In the genomic region with DNA sequence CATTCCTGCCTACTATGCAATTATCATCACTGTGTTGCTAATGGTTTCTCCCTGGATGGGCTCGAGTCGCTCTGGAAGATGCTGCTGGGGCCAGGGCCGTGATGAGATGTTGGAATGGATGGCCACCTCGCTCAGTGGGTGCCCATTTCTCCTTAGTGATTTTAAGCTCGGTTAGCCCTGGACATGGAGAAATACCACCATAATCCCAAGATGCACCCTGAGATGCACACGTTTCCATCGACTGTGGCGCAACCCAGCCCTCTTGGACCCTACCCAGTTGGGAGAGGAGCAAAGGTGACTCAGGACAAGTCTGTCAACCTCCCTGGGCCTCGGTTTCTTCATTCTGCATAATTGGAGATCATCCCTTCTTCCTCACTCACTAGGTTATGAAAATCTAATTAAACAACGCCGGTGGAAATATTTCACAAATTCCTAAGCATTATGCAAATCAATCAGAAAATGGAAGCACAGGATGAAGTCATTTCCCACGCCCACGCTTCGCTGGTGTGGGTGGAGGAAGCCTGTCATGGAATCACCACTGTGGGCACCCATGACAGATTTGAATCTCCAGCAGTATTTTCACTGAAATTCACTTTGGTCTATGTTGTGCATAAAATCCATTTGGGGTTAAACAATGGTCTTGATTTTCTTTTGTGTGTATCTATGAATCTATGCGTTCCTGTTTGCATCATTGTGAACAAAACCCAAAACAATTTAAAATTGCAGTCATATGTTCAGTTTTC, we compare ENCODE assay signal across 20 cellular contexts.
DNase-seq lines count a peak whose midpoint lies in the region; FAIRE-seq and TF ChIP-seq lines count a peak whose summit lies in the region.
"Had no signal": no experiment of that assay in that cellular context is flagged by ENCODE, and none has a peak within 500 bp of the region (broad histone marks: within the 10 kb centered on the region; RNA-seq: fewer than 3 reads in every experiment).

No MANE protein-coding gene starts in this region.

- H3K9me3 Mint-ChIP-seq in activated T-helper 1 cell treated with anti-CD3 and anti-CD28 coated beads, Interleukin-12 subunit alpha, Interleukin-12 subunit beta, Interleukin-2, Interleukin-4 antibody, amounts not matched to agents 30 ng/mL and 10 ng/mL and 1 ng/mL, durations not matched to agents 14 hours and 24 hours and 36 hours = peaks cover 9% of the 10 kb centered on the region
- H3K9me3 Mint-ChIP-seq: effector memory CD8-positive, alpha-beta T cell; natural killer cell had no signal

- H3K4me1 ChIP-seq in HAP-1 = no peaks in the 10 kb centered on the region
- H3K4me1 ChIP-seq: lower lobe of right lung had no signal

- H3K36me3 ChIP-seq in HAP-1 (replicated peaks) = no peaks in the 10 kb centered on the region
- H3K36me3 ChIP-seq: cardiac muscle cell, lower lobe of right lung had no signal

- no peak overlapping the region for H3K4me3 ChIP-seq in HAP-1
- H3K4me3 ChIP-seq: cardiac muscle cell, lower lobe of right lung had no signal

- H3K4me1 Mint-ChIP-seq in activated T-helper 1 cell treated with anti-CD3 and anti-CD28 coated beads, Interleukin-12 subunit alpha, Interleukin-12 subunit beta, Interleukin-2, Interleukin-4 antibody, amounts not matched to agents 30 ng/mL and 10 ng/mL and 1 ng/mL, durations not matched to agents 14 hours and 24 hours and 36 hours (ENCODE audit: low read depth) = peaks cover 9% of the 10 kb centered on the region

- H3K27ac Mint-ChIP-seq in activated T-helper 1 cell treated with anti-CD3 and anti-CD28 coated beads, Interleukin-12 subunit alpha, Interleukin-12 subunit beta, Interleukin-2, Interleukin-4 antibody, amounts not matched to agents 30 ng/mL and 10 ng/mL and 1 ng/mL, durations not matched to agents 14 hours and 24 hours and 36 hours = peak overlapping the region; percentile 53
- H3K27ac Mint-ChIP-seq: activated naive CD8-positive, alpha-beta T cell treated with anti-CD3 and anti-CD28 coated beads, Interleukin-2, amount 10 ng/mL, durations not matched to agents 7 days and 5 days; effector memory CD8-positive, alpha-beta T cell; natural killer cell had no signal

- in situ Hi-C loops in HAP-1 (cut with MboI; ENCODE audit: low sequenced_read_pairs) = no loop called here

- H3K27me3 ChIP-seq in HAP-1 (ENCODE audit: low read depth) = no peaks in the 10 kb centered on the region; the same call in 1 of the 2 replicates
- H3K27me3 ChIP-seq: cardiac muscle cell had no signal

- no peaks in the 10 kb centered on the region for H3K9me3 ChIP-seq in HAP-1
- H3K9me3 ChIP-seq: lower lobe of right lung had no signal

- no peaks in the 10 kb centered on the region for H3K36me3 Mint-ChIP-seq in activated T-helper 1 cell treated with anti-CD3 and anti-CD28 coated beads, Interleukin-12 subunit alpha, Interleukin-12 subunit beta, Interleukin-2, Interleukin-4 antibody, amounts not matched to agents 30 ng/mL and 10 ng/mL and 1 ng/mL, durations not matched to agents 14 hours and 24 hours and 36 hours (ENCODE audit: low read depth)
- H3K36me3 Mint-ChIP-seq: natural killer cell had no signal

- no peak for TF ChIP-seq POLR2A in H54 (IDR thresholded peaks at IDR 0.05; ENCODE audit: low read depth, low read length)

- peak; percentile 83 to 87 for DNase-seq in activated CD4-positive, alpha-beta T cell treated with anti-CD3 and anti-CD28 coated beads, Interleukin-2, amount 50 U/mL, for 48 hours
- DNase-seq in activated T-helper 1 cell treated with anti-CD3 and anti-CD28 coated beads, Interleukin-12 subunit alpha, Interleukin-12 subunit beta, Interleukin-2, Interleukin-4 antibody, amounts not matched to agents 30 ng/mL and 10 ng/mL and 1 ng/mL, durations not matched to agents 14 hours and 24 hours and 36 hours (ENCODE audit: low spot score) = no peak
- peak; percentile 43 to 80 for DNase-seq in stimulated activated CD4-positive, alpha-beta T cell treated with anti-CD3 and anti-CD28 coated beads, Interleukin-12 subunit alpha, Interleukin-12 subunit beta, amount 100 ng/mL, for 24 hours (ENCODE audit: low read depth in 2 of 2)
- DNase-seq in stimulated activated CD8-positive, alpha-beta memory T cell treated with anti-CD3 and anti-CD28 coated beads, Interleukin-15, amount 100 ng/mL, for 48 hours (ENCODE audit: low read depth in 2 of 2) = peak; percentile 32 to 36
- DNase-seq in HAP-1 (ENCODE audit: low spot score in 2 of 2) (no peak), OCI-M1 (lab: John Stamatoyannopoulos, UW) (no peak), H54 (ENCODE audit: insufficient read length, low spot score) (no peak)
- DNase-seq: activated naive CD8-positive, alpha-beta T cell treated with anti-CD3 and anti-CD28 coated beads, Interleukin-2, amount 10 ng/mL, durations not matched to agents 7 days and 5 days; C1 segment of cervical spinal cord; DMS79; effector memory CD8-positive, alpha-beta T cell; foreskin melanocyte; KG1; lower lobe of right lung; natural killer cell; NCI-H1105; NCI-H226; trophoblast cell had no signal

- FAIRE-seq in H54 (lab: Jason Lieb, UNC) = no peak
- FAIRE-seq: TTC549 had no signal

- no peak overlapping the region for H3K4me3 Mint-ChIP-seq in activated T-helper 1 cell treated with anti-CD3 and anti-CD28 coated beads, Interleukin-12 subunit alpha, Interleukin-12 subunit beta, Interleukin-2, Interleukin-4 antibody, amounts not matched to agents 30 ng/mL and 10 ng/mL and 1 ng/mL, durations not matched to agents 14 hours and 24 hours and 36 hours
- H3K4me3 Mint-ChIP-seq: activated naive CD8-positive, alpha-beta T cell treated with anti-CD3 and anti-CD28 coated beads, Interleukin-2, amount 10 ng/mL, durations not matched to agents 7 days and 5 days; effector memory CD8-positive, alpha-beta T cell; natural killer cell had no signal

- intact Hi-C loops in activated T-helper 1 cell treated with anti-CD3 and anti-CD28 coated beads, Interleukin-12 subunit alpha, Interleukin-12 subunit beta, Interleukin-2, Interleukin-4 antibody, amounts not matched to agents 30 ng/mL and 10 ng/mL and 1 ng/mL, durations not matched to agents 14 hours and 24 hours and 36 hours (cut with micrococcal nuclease) = loop anchor here (10.0 kb wide), 1 partner anchor 189 kb away; no protein-coding TSS in a partner anchor

- peaks cover 2% of the 10 kb centered on the region for H3K27me3 Mint-ChIP-seq in activated T-helper 1 cell treated with anti-CD3 and anti-CD28 coated beads, Interleukin-12 subunit alpha, Interleukin-12 subunit beta, Interleukin-2, Interleukin-4 antibody, amounts not matched to agents 30 ng/mL and 10 ng/mL and 1 ng/mL, durations not matched to agents 14 hours and 24 hours and 36 hours (ENCODE audit: insufficient read depth)

Comparison
In these comparisons a context has a peak if more than half of its experiments do, and no peak if none do; other contexts are left out.
1. DNase-seq: peak in activated CD4-positive, alpha-beta T cell treated with anti-CD3 and anti-CD28 coated beads, Interleukin-2, amount 50 U/mL, for 48 hours (2 of 2), stimulated activated CD4-positive, alpha-beta T cell treated with anti-CD3 and anti-CD28 coated beads, Interleukin-12 subunit alpha, Interleukin-12 subunit beta, amount 100 ng/mL, for 24 hours (2 of 2) and stimulated activated CD8-positive, alpha-beta memory T cell treated with anti-CD3 and anti-CD28 coated beads, Interleukin-15, amount 100 ng/mL, for 48 hours (2 of 2); none in activated T-helper 1 cell treated with anti-CD3 and anti-CD28 coated beads, Interleukin-12 subunit alpha, Interleukin-12 subunit beta, Interleukin-2, Interleukin-4 antibody, amounts not matched to agents 30 ng/mL and 10 ng/mL and 1 ng/mL, durations not matched to agents 14 hours and 24 hours and 36 hours (single experiment), HAP-1 (0 of 2), OCI-M1 (single experiment) and H54 (single experiment).